ENCODE assay signal across 8 cellular contexts in genomic region chr1:26161408-26162219, GRCh38.
A peak's percentile ranks its signal among the peaks of the same experiment; 100 is the strongest.
DNase-seq lines count a peak whose midpoint lies in the region; ATAC-seq lines count a peak whose summit lies in the region.

No MANE protein-coding gene starts in this region.

- ATAC-seq in HG02973 (IDR thresholded peaks at IDR 0.05; ENCODE audit: unreplicated experiment) (no peak), GM19023 (IDR thresholded peaks at IDR 0.05; ENCODE audit: unreplicated experiment) (no peak)

- peak; percentile 73 for DNase-seq in activated effector memory CD4-positive, alpha-beta T cell treated with anti-CD3 and anti-CD28 coated beads, Interleukin-2, amount 50 U/mL, for 16 hours
- no peak for DNase-seq in activated effector memory CD4-positive, alpha-beta T cell treated with Interleukin-2 at 50 U/mL for 16 hours
- DNase-seq in RPMI8226 (peak; percentile 82), astrocyte of the hippocampus (ENCODE audit: low read depth, low spot score) (peak; percentile 76), hippocampal formation (lab: John Stamatoyannopoulos, UW) (peak; percentile 26 to 59), retina (peak; percentile 91)
